ENCODE assay signal across 8 cellular contexts in the genomic region with DNA sequence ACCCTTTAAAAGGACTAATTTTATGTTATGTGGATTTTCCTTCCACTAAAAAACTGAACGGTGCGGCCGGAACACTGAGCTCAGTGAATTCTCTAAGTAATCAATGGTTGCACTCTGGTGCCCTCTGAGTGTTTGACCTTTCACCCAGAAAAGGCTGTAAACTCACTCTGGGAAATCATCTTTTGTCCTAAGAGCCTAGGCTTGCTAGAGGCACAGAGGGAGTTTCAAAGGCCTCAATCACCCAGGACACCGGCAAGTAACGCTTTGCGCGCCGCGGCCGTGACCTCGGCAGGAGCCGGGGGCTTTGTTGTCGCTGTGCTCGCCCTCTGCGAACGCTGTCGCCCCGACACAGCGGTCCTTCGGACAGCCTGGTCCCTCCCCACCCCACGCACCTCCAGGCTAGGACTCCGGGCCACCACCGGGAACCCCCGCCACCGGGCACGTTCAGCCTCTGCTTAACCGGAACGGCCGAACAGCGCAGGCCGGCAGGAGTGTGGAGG. TPM values are rescaled to one million over a fixed set of nuclear protein-coding genes. Genes with fewer than 3 reads are reported as not detected.
A peak's percentile ranks its signal among the peaks of the same experiment; 100 is the strongest.
DNase-seq lines count a peak whose midpoint lies in the region; ATAC-seq, FAIRE-seq and TF ChIP-seq lines count a peak whose summit lies in the region.

No MANE protein-coding gene starts in this region.

- H3K9me3 Mint-ChIP-seq in activated T-helper 1 cell treated with anti-CD3 and anti-CD28 coated beads, Interleukin-12 subunit alpha, Interleukin-12 subunit beta, Interleukin-2, Interleukin-4 antibody, amounts not matched to agents 30 ng/mL and 10 ng/mL and 1 ng/mL, durations not matched to agents 14 hours and 24 hours and 36 hours, result no peaks in the 10 kb centered on the region
- H3K9me3 Mint-ChIP-seq in stimulated activated naive B cell treated with anti-CD40 and anti-IgM and Interleukin-4, amounts not matched to agents 10 μg/mL and 1 μg/mL and 100 μg/mL, for 72 hours, result no peaks in the 10 kb centered on the region

- H3K4me3 Mint-ChIP-seq in activated T-helper 1 cell treated with anti-CD3 and anti-CD28 coated beads, Interleukin-12 subunit alpha, Interleukin-12 subunit beta, Interleukin-2, Interleukin-4 antibody, amounts not matched to agents 30 ng/mL and 10 ng/mL and 1 ng/mL, durations not matched to agents 14 hours and 24 hours and 36 hours, result peak overlapping the region; percentile 89
- peak overlapping the region; percentile 89 to 90 for H3K4me3 Mint-ChIP-seq in stimulated activated naive B cell treated with anti-CD40 and anti-IgM and Interleukin-4, amounts not matched to agents 10 μg/mL and 1 μg/mL and 100 μg/mL, for 72 hours

- H3K27me3 Mint-ChIP-seq in activated T-helper 1 cell treated with anti-CD3 and anti-CD28 coated beads, Interleukin-12 subunit alpha, Interleukin-12 subunit beta, Interleukin-2, Interleukin-4 antibody, amounts not matched to agents 30 ng/mL and 10 ng/mL and 1 ng/mL, durations not matched to agents 14 hours and 24 hours and 36 hours (ENCODE audit: insufficient read depth), result no peaks in the 10 kb centered on the region
- H3K27me3 Mint-ChIP-seq in stimulated activated naive B cell treated with anti-CD40 and anti-IgM and Interleukin-4, amounts not matched to agents 10 μg/mL and 1 μg/mL and 100 μg/mL, for 72 hours, result no peaks in the 10 kb centered on the region

- peak overlapping the region; percentile 87 for H3K27ac Mint-ChIP-seq in activated T-helper 1 cell treated with anti-CD3 and anti-CD28 coated beads, Interleukin-12 subunit alpha, Interleukin-12 subunit beta, Interleukin-2, Interleukin-4 antibody, amounts not matched to agents 30 ng/mL and 10 ng/mL and 1 ng/mL, durations not matched to agents 14 hours and 24 hours and 36 hours
- H3K27ac Mint-ChIP-seq in stimulated activated naive B cell treated with anti-CD40 and anti-IgM and Interleukin-4, amounts not matched to agents 10 μg/mL and 1 μg/mL and 100 μg/mL, for 72 hours, result peak overlapping the region; percentile 97

- FAIRE-seq in GM19239 (lab: Jason Lieb, UNC), result no peak

- H3K27ac ChIP-seq in C4-2B, result peak overlapping the region; percentile 96

- peaks cover 19% of the 10 kb centered on the region for H3K36me3 Mint-ChIP-seq in activated T-helper 1 cell treated with anti-CD3 and anti-CD28 coated beads, Interleukin-12 subunit alpha, Interleukin-12 subunit beta, Interleukin-2, Interleukin-4 antibody, amounts not matched to agents 30 ng/mL and 10 ng/mL and 1 ng/mL, durations not matched to agents 14 hours and 24 hours and 36 hours (ENCODE audit: low read depth)
- H3K36me3 Mint-ChIP-seq in stimulated activated naive B cell treated with anti-CD40 and anti-IgM and Interleukin-4, amounts not matched to agents 10 μg/mL and 1 μg/mL and 100 μg/mL, for 72 hours, result peaks cover 0 to 21% of the 10 kb centered on the region in 2 donors

- TF ChIP-seq CTCF in C4-2B (conservative IDR thresholded peaks at IDR 0.05), result no peak

- peak; percentile 1 for ATAC-seq in HG03460 (IDR thresholded peaks at IDR 0.05; ENCODE audit: unreplicated experiment)
- ATAC-seq in stimulated activated naive B cell treated with anti-CD40 and anti-IgM and Interleukin-4, amounts not matched to agents 10 μg/mL and 1 μg/mL and 100 μg/mL, for 72 hours (replicated peaks), result peak; percentile 36 to 37
- ATAC-seq in GM18858 (IDR thresholded peaks at IDR 0.05; ENCODE audit: unreplicated experiment), result no peak

- H3K4me1 Mint-ChIP-seq in activated T-helper 1 cell treated with anti-CD3 and anti-CD28 coated beads, Interleukin-12 subunit alpha, Interleukin-12 subunit beta, Interleukin-2, Interleukin-4 antibody, amounts not matched to agents 30 ng/mL and 10 ng/mL and 1 ng/mL, durations not matched to agents 14 hours and 24 hours and 36 hours (ENCODE audit: low read depth), result peaks cover 47% of the 10 kb centered on the region
- peaks cover 22 to 40% of the 10 kb centered on the region in 2 donors for H3K4me1 Mint-ChIP-seq in stimulated activated naive B cell treated with anti-CD40 and anti-IgM and Interleukin-4, amounts not matched to agents 10 μg/mL and 1 μg/mL and 100 μg/mL, for 72 hours

- intact Hi-C loops in activated T-helper 1 cell treated with anti-CD3 and anti-CD28 coated beads, Interleukin-12 subunit alpha, Interleukin-12 subunit beta, Interleukin-2, Interleukin-4 antibody, amounts not matched to agents 30 ng/mL and 10 ng/mL and 1 ng/mL, durations not matched to agents 14 hours and 24 hours and 36 hours (cut with micrococcal nuclease), result loop anchor here (1.0 to 5.0 kb wide), 6 partner anchors 55 to 539 kb away; partner anchors contain the start of genes NAA35 and TUT7

- peak overlapping the region; percentile 90 for H3K4me3 ChIP-seq in iPS-11a (ENCODE audit: low read depth, low read length)

- DNase-seq in GM19239 (ENCODE audit: insufficient read length, low spot score) (peak; percentile 12), mesenteric fat pad (ENCODE audit: low spot score) (no peak)
- no peak for DNase-seq in activated T-helper 1 cell treated with anti-CD3 and anti-CD28 coated beads, Interleukin-12 subunit alpha, Interleukin-12 subunit beta, Interleukin-2, Interleukin-4 antibody, amounts not matched to agents 30 ng/mL and 10 ng/mL and 1 ng/mL, durations not matched to agents 14 hours and 24 hours and 36 hours (ENCODE audit: low spot score)
- no peak for DNase-seq in stimulated activated naive B cell treated with anti-CD40 and anti-IgM and Interleukin-4, amounts not matched to agents 10 μg/mL and 1 μg/mL and 100 μg/mL, for 72 hours

RNA-seq across cellular contexts. Expression of gene ISCA1, which starts 0.7 kb away (rescaled TPM):
- total RNA-seq in activated T-helper 1 cell treated with anti-CD3 and anti-CD28 coated beads, Interleukin-12 subunit alpha, Interleukin-12 subunit beta, Interleukin-2, Interleukin-4 antibody, amounts not matched to agents 30 ng/mL and 10 ng/mL and 1 ng/mL, durations not matched to agents 14 hours and 24 hours and 36 hours, result 27.4 and 30.3 TPM in 2 replicates
- total RNA-seq in mesenteric fat pad, result 45.2 TPM

RNA-seq across cellular contexts. Expression of gene C9orf153, which starts 22.2 kb away (rescaled TPM):
- total RNA-seq in activated T-helper 1 cell treated with anti-CD3 and anti-CD28 coated beads, Interleukin-12 subunit alpha, Interleukin-12 subunit beta, Interleukin-2, Interleukin-4 antibody, amounts not matched to agents 30 ng/mL and 10 ng/mL and 1 ng/mL, durations not matched to agents 14 hours and 24 hours and 36 hours, result 0.34 TPM in 1 of 2 replicates, not detected in the other
- total RNA-seq in mesenteric fat pad, result 0.55 TPM
